ENCODE assay signal across 20 cellular contexts in genomic region chr10:80611481-80611880, GRCh38.
"Had no signal": no experiment of that assay in that cellular context is flagged by ENCODE, and none has a peak within 500 bp of the region (broad histone marks: within the 10 kb centered on the region; RNA-seq: fewer than 3 reads in every experiment).

No MANE protein-coding gene starts in this region.

- H3K4me2 ChIP-seq: hepatocyte had no signal

- H3K4me3 ChIP-seq: colonic mucosa, dorsolateral prefrontal cortex, esophagus muscularis mucosa, gastroesophageal sphincter, heart left ventricle, hepatocyte, left lung, lower lobe of right lung had no signal

- H3K27ac Mint-ChIP-seq: immature natural killer cell had no signal

- H3K9me3 Mint-ChIP-seq: immature natural killer cell had no signal

- H3K27ac ChIP-seq: colonic mucosa, esophagus muscularis mucosa, foreskin keratinocyte, gastroesophageal sphincter, heart left ventricle, hepatocyte, left lung, lower lobe of right lung had no signal

- H3K36me3 Mint-ChIP-seq: immature natural killer cell had no signal

- DNase-seq: colonic mucosa; dermis blood vessel endothelial cell; effector CD4-positive, alpha-beta T cell; effector memory CD4-positive, alpha-beta T cell; foreskin keratinocyte; heart left ventricle; hypothalamus; immature natural killer cell; islet precursor cell; kidney; kidney glomerular epithelial cell; left lung; left ventricle myocardium superior; lower lobe of right lung; mesenchymal stem cell; midbrain had no signal

- H3K4me1 ChIP-seq: colonic mucosa, foreskin keratinocyte, gastroesophageal sphincter, heart left ventricle, left lung, lower lobe of right lung had no signal

- H2AFZ ChIP-seq: hepatocyte had no signal

- H3K4me1 Mint-ChIP-seq: immature natural killer cell had no signal

- H3K36me3 ChIP-seq: colonic mucosa, esophagus muscularis mucosa, gastroesophageal sphincter, heart left ventricle, left lung, lower lobe of right lung had no signal

- H3K4me3 Mint-ChIP-seq: immature natural killer cell had no signal

- ATAC-seq: gastroesophageal sphincter, left lung, lower lobe of right lung had no signal

- H3K9me3 ChIP-seq: colonic mucosa, esophagus muscularis mucosa, gastroesophageal sphincter, heart left ventricle, left lung, lower lobe of right lung had no signal

- H3K27me3 ChIP-seq: colonic mucosa, dorsolateral prefrontal cortex, foreskin keratinocyte, heart left ventricle, hepatocyte, left lung had no signal
